Comparison of ENCODE assay signal across 1 cellular context in the genomic region with DNA sequence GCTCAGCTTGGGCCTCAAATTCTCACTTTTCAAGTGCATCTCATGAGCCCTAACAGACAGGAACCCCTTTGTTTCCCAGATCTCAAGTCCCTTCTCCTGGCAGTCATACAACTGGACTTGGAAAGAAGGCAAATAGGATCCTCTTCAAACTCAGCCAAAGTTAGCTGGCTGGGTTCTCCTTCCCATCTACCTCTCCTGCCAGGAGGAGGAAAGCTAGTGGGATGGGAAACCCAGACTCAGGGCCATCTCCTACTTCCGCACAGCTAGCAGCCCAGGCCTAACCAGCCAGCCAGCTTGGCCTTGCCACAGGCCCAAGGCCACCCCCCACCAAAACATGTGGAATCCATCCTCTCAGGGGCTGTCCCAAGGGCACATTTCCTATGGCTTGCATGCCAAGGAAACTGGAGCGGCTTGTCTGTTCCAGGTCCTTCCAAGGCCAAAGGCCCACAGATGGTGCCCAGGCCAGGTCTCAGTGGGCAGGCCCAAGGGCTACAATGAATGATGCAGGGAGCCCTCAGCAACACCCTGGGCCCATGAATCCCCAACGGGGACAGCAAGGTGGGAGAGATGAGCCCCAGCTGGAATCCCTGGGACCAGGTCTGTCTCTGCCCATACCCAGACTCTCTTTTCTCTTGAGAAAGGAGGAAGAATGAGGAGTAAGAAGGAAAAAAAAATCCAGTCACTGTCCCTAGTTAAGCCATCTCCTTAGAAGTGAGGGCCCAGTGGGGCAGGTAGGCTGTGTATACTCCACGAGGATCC.
TF ChIP-seq lines count a peak whose summit lies in the region.

No MANE protein-coding gene starts in this region.

TF ChIP-seq in IMR-90, 13 proteins besides CTCF, POLR2A, EP300 and RAD21 (continued from another document):
- TF ChIP-seq, protein P1, sequence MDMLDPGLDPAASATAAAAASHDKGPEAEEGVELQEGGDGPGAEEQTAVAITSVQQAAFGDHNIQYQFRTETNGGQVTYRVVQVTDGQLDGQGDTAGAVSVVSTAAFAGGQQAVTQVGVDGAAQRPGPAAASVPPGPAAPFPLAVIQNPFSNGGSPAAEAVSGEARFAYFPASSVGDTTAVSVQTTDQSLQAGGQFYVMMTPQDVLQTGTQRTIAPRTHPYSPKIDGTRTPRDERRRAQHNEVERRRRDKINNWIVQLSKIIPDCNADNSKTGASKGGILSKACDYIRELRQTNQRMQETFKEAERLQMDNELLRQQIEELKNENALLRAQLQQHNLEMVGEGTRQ (IDR thresholded peaks at IDR 0.05; ENCODE audit: low read depth, low read length) = no peak
- TF ChIP-seq MAZ (IDR thresholded peaks at IDR 0.05; ENCODE audit: borderline replicate concordance, low read depth, low read length) = no peak
- TF ChIP-seq, protein P2, sequence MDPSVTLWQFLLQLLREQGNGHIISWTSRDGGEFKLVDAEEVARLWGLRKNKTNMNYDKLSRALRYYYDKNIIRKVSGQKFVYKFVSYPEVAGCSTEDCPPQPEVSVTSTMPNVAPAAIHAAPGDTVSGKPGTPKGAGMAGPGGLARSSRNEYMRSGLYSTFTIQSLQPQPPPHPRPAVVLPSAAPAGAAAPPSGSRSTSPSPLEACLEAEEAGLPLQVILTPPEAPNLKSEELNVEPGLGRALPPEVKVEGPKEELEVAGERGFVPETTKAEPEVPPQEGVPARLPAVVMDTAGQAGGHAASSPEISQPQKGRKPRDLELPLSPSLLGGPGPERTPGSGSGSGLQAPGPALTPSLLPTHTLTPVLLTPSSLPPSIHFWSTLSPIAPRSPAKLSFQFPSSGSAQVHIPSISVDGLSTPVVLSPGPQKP (IDR thresholded peaks at IDR 0.05; ENCODE audit: borderline replicate concordance, low read depth, low read length) = no peak
- TF ChIP-seq RCOR1 (IDR thresholded peaks at IDR 0.05; ENCODE audit: insufficient replicate concordance, low read length) = no peak
TF ChIP-seq in IMR-90: peak in this region for 0.
